In the genomic region with DNA sequence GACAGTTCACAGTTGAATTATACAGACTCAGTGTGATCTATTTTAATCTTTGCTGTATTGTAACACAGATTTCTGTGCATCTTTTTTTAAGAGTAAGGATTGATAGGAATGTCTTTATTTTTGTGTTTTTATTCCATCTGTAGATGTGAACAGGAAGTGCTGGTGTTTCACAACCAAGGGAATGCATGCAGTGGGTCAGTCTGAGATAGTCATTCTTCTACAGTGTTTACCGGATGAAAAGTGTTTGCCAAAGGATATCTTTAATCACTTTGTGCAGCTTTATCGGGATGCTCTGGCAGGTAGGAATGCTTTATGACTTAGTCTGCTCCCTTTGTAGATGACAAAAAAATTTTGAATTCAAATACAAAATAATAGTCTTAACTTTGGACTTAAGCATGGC, we compare ENCODE assay signal across 22 cellular contexts.
DNase-seq lines count a peak whose midpoint lies in the region; ATAC-seq, FAIRE-seq and TF ChIP-seq lines count a peak whose summit lies in the region.
"Had no signal": no experiment of that assay in that cellular context is flagged by ENCODE, and none has a peak within 500 bp of the region (broad histone marks: within the 10 kb centered on the region; RNA-seq: fewer than 3 reads in every experiment).

No MANE protein-coding gene starts in this region.

- H3K79me2 ChIP-seq in GM23338 (replicated peaks; ENCODE audit: insufficient read depth) (no peaks in the 10 kb centered on the region), astrocyte (ENCODE audit: insufficient read depth, low read length) (no peaks in the 10 kb centered on the region)

- no peak overlapping the region for H3K9ac ChIP-seq in astrocyte (ENCODE audit: low read length)

- FAIRE-seq in astrocyte (lab: Jason Lieb, UNC), result peak; percentile 73

- DNase-seq in GM23338 (ENCODE audit: low spot score), result no peak
- peak; percentile 71 for DNase-seq in astrocyte (ENCODE audit: low read depth)
- DNase-seq in fibroblast of mammary gland (ENCODE audit: low read depth), result peak; percentile 28
- no peak for DNase-seq in progenitor cell of endocrine pancreas (ENCODE audit: low spot score, unreplicated experiment)
- DNase-seq in stimulated activated naive B cell treated with anti-CD40 and anti-IgM and Interleukin-4, amounts not matched to agents 10 μg/mL and 1 μg/mL and 100 μg/mL, for 72 hours, result no peak
- no peak for DNase-seq in DMS153 (lab: John Stamatoyannopoulos, UW)
- DNase-seq: activated CD4-positive, CD25-positive, alpha-beta regulatory T cell treated with anti-CD3 and anti-CD28 coated beads, Interleukin-2, amount 50 U/mL, for 72 hours; activated CD8-positive, alpha-beta memory T cell treated with anti-CD3 and anti-CD28 coated beads for 24 hours; activated naive CD8-positive, alpha-beta T cell treated with anti-CD3 and anti-CD28 coated beads, Interleukin-2, amount 10 ng/mL, durations not matched to agents 7 days and 5 days; esophagus squamous epithelium; KBM-7; kidney glomerular epithelial cell; NCI-H187 treated with DMSO at 0.1 percent for 48 hours; stimulated activated CD4-positive, alpha-beta T cell treated with anti-CD3 and anti-CD28 coated beads, Interleukin-1b, Interleukin-23, amount 100 ng/mL, for 48 hours; stimulated activated naive CD8-positive, alpha-beta T cell treated with anti-CD3 and anti-CD28 coated beads, Interleukin-15, Interleukin-2, amounts not matched to agents 100 U/mL and 50 U/mL, for 24 hours; tibial artery had no signal

- no peak for ATAC-seq in GM23338
- ATAC-seq in stimulated activated naive B cell treated with anti-CD40 and anti-IgM and Interleukin-4, amounts not matched to agents 10 μg/mL and 1 μg/mL and 100 μg/mL, for 72 hours (replicated peaks), result no peak
- ATAC-seq in HG02642 (IDR thresholded peaks at IDR 0.05; ENCODE audit: poor library complexity, unreplicated experiment), result no peak
- no peak for ATAC-seq in HG03354 (IDR thresholded peaks at IDR 0.05; ENCODE audit: poor library complexity, severe bottlenecking, unreplicated experiment)
- ATAC-seq: HCT116; natural killer cell treated with Interleukin-12 subunit alpha and Interleukin-12 subunit beta and Interleukin-15 and Interleukin-18, amount 100 ng/mL, for 72 hours; stimulated activated naive CD8-positive, alpha-beta T cell treated with anti-CD3 and anti-CD28 coated beads, Interleukin-15, Interleukin-2, amounts not matched to agents 100 U/mL and 50 U/mL, for 24 hours had no signal

- no peaks in the 10 kb centered on the region for H3F3A ChIP-seq in GM23338 (replicated peaks; ENCODE audit: low read depth)

- H3K36me3 ChIP-seq in GM23338 (ENCODE audit: insufficient read depth), result no peaks in the 10 kb centered on the region
- H3K36me3 ChIP-seq in astrocyte (ENCODE audit: insufficient read depth, low read length), result no peaks in the 10 kb centered on the region

- H3K4me3 ChIP-seq in GM23338, result no peak overlapping the region
- H3K4me3 ChIP-seq in astrocyte (ENCODE audit: insufficient read depth, low read depth, low read length), result no peak overlapping the region
- H3K4me3 ChIP-seq in fibroblast of mammary gland (ENCODE audit: control insufficient read depth, low read depth, low read length), result no peak overlapping the region
- H3K4me3 ChIP-seq: cardiac muscle cell, esophagus squamous epithelium, tibial artery had no signal

- TF ChIP-seq CTCF in GM23338 (conservative IDR thresholded peaks at IDR 0.05; ENCODE audit: low read depth in 2 of 2), result no peak
- no peak for TF ChIP-seq CTCF in astrocyte (IDR thresholded peaks at IDR 0.05; ENCODE audit: insufficient read depth, low read depth, low read length)
- TF ChIP-seq CTCF in fibroblast of mammary gland (conservative IDR thresholded peaks at IDR 0.05; ENCODE audit: control insufficient read depth, insufficient read depth, low read depth, low read length), result no peak
- no peak for TF ChIP-seq CTCF in progenitor cell of endocrine pancreas (IDR thresholded peaks at IDR 0.05; ENCODE audit: unreplicated experiment)

- H3K27me3 ChIP-seq in GM23338 (ENCODE audit: insufficient read depth) (no peaks in the 10 kb centered on the region), astrocyte (ENCODE audit: insufficient read depth, low read length) (no peaks in the 10 kb centered on the region)
- H3K27me3 ChIP-seq: cardiac muscle cell, esophagus squamous epithelium, tibial artery had no signal

- H3K27ac ChIP-seq in GM23338 (ENCODE audit: low read depth), result 0 out of 2 replicates have a peak overlapping the region, but pooled peaks have one; percentile 8
- H3K27ac ChIP-seq in astrocyte (ENCODE audit: low read depth, low read length), result no peak overlapping the region
- H3K27ac ChIP-seq: cardiac muscle cell, esophagus squamous epithelium, tibial artery had no signal

- no peaks in the 10 kb centered on the region for H3K9me2 ChIP-seq in GM23338 (ENCODE audit: insufficient read depth)

- H3K4me3 Mint-ChIP-seq in GM23338 (no peak overlapping the region), astrocyte (ENCODE audit: unreplicated experiment) (no peak overlapping the region), progenitor cell of endocrine pancreas (ENCODE audit: low read depth) (no peak overlapping the region)
- H3K4me3 Mint-ChIP-seq in stimulated activated naive B cell treated with anti-CD40 and anti-IgM and Interleukin-4, amounts not matched to agents 10 μg/mL and 1 μg/mL and 100 μg/mL, for 72 hours, result no peak overlapping the region
- H3K4me3 Mint-ChIP-seq: activated naive CD8-positive, alpha-beta T cell treated with anti-CD3 and anti-CD28 coated beads, Interleukin-2, amount 10 ng/mL, durations not matched to agents 7 days and 5 days; memory B cell; natural killer cell treated with Interleukin-12 subunit alpha and Interleukin-12 subunit beta and Interleukin-15 and Interleukin-18, amount 100 ng/mL, for 72 hours had no signal

- 0 out of 2 replicates have a peak, but pooled peaks cover 3% of the 10 kb centered on the region for H3K4me1 ChIP-seq in GM23338 (ENCODE audit: insufficient read depth)
- no peaks in the 10 kb centered on the region for H3K4me1 ChIP-seq in astrocyte (ENCODE audit: insufficient read depth, low read length)
- H3K4me1 ChIP-seq: esophagus squamous epithelium, tibial artery had no signal

- H3K4me2 ChIP-seq in GM23338 (no peak overlapping the region), astrocyte (ENCODE audit: low read length) (no peak overlapping the region)

- no peaks in the 10 kb centered on the region for H4K20me1 ChIP-seq in GM23338 (replicated peaks; ENCODE audit: insufficient read depth)
- H4K20me1 ChIP-seq in astrocyte (ENCODE audit: insufficient read depth, low read length), result no peaks in the 10 kb centered on the region

- H2AFZ ChIP-seq in GM23338 (no peak overlapping the region), astrocyte (ENCODE audit: low read depth, low read length) (no peak overlapping the region)

- no peaks in the 10 kb centered on the region for H3K9me3 Mint-ChIP-seq in GM23338
- no peaks in the 10 kb centered on the region for H3K9me3 Mint-ChIP-seq in astrocyte (ENCODE audit: unreplicated experiment)
- no peaks in the 10 kb centered on the region for H3K9me3 Mint-ChIP-seq in progenitor cell of endocrine pancreas (ENCODE audit: low read depth)
- no peaks in the 10 kb centered on the region for H3K9me3 Mint-ChIP-seq in stimulated activated naive B cell treated with anti-CD40 and anti-IgM and Interleukin-4, amounts not matched to agents 10 μg/mL and 1 μg/mL and 100 μg/mL, for 72 hours
- H3K9me3 Mint-ChIP-seq: activated naive CD8-positive, alpha-beta T cell treated with anti-CD3 and anti-CD28 coated beads, Interleukin-2, amount 10 ng/mL, durations not matched to agents 7 days and 5 days; memory B cell; natural killer cell treated with Interleukin-12 subunit alpha and Interleukin-12 subunit beta and Interleukin-15 and Interleukin-18, amount 100 ng/mL, for 72 hours had no signal

- no peaks in the 10 kb centered on the region for H3K9me3 ChIP-seq in astrocyte (ENCODE audit: insufficient read depth, low read depth, low read length)
- H3K9me3 ChIP-seq: esophagus squamous epithelium, tibial artery had no signal

- peaks cover 10% of the 10 kb centered on the region; the same call in 2 of the 3 replicates for H3K4me1 Mint-ChIP-seq in GM23338
- H3K4me1 Mint-ChIP-seq in astrocyte (ENCODE audit: low read depth, unreplicated experiment), result peaks cover 2% of the 10 kb centered on the region
- H3K4me1 Mint-ChIP-seq in progenitor cell of endocrine pancreas (ENCODE audit: low read depth), result peaks cover 5% of the 10 kb centered on the region
- no peaks in the 10 kb centered on the region for H3K4me1 Mint-ChIP-seq in stimulated activated naive B cell treated with anti-CD40 and anti-IgM and Interleukin-4, amounts not matched to agents 10 μg/mL and 1 μg/mL and 100 μg/mL, for 72 hours
- H3K4me1 Mint-ChIP-seq: activated naive CD8-positive, alpha-beta T cell treated with anti-CD3 and anti-CD28 coated beads, Interleukin-2, amount 10 ng/mL, durations not matched to agents 7 days and 5 days; memory B cell had no signal

- no peak overlapping the region for H3K27ac Mint-ChIP-seq in GM23338
- no peak overlapping the region for H3K27ac Mint-ChIP-seq in astrocyte (ENCODE audit: unreplicated experiment)
- H3K27ac Mint-ChIP-seq in progenitor cell of endocrine pancreas, result peak overlapping the region; percentile 17
- no peak overlapping the region for H3K27ac Mint-ChIP-seq in stimulated activated naive B cell treated with anti-CD40 and anti-IgM and Interleukin-4, amounts not matched to agents 10 μg/mL and 1 μg/mL and 100 μg/mL, for 72 hours
- H3K27ac Mint-ChIP-seq: activated naive CD8-positive, alpha-beta T cell treated with anti-CD3 and anti-CD28 coated beads, Interleukin-2, amount 10 ng/mL, durations not matched to agents 7 days and 5 days; memory B cell; natural killer cell treated with Interleukin-12 subunit alpha and Interleukin-12 subunit beta and Interleukin-15 and Interleukin-18, amount 100 ng/mL, for 72 hours had no signal

- H3K27me3 Mint-ChIP-seq in GM23338 (ENCODE audit: insufficient read depth, low read depth, poor library complexity) (no peaks in the 10 kb centered on the region), astrocyte (ENCODE audit: low read depth, unreplicated experiment) (no peaks in the 10 kb centered on the region), progenitor cell of endocrine pancreas (no peaks in the 10 kb centered on the region)
- H3K27me3 Mint-ChIP-seq in stimulated activated naive B cell treated with anti-CD40 and anti-IgM and Interleukin-4, amounts not matched to agents 10 μg/mL and 1 μg/mL and 100 μg/mL, for 72 hours, result no peaks in the 10 kb centered on the region
- H3K27me3 Mint-ChIP-seq: activated naive CD8-positive, alpha-beta T cell treated with anti-CD3 and anti-CD28 coated beads, Interleukin-2, amount 10 ng/mL, durations not matched to agents 7 days and 5 days; natural killer cell treated with Interleukin-12 subunit alpha and Interleukin-12 subunit beta and Interleukin-15 and Interleukin-18, amount 100 ng/mL, for 72 hours had no signal

- H3K36me3 Mint-ChIP-seq in GM23338 (ENCODE audit: low read depth), result no peaks in the 10 kb centered on the region
- H3K36me3 Mint-ChIP-seq in astrocyte (ENCODE audit: low read depth, unreplicated experiment), result no peaks in the 10 kb centered on the region
- peaks cover 13% of the 10 kb centered on the region for H3K36me3 Mint-ChIP-seq in progenitor cell of endocrine pancreas (ENCODE audit: insufficient read depth)
- peaks cover 4% of the 10 kb centered on the region in 2 donors for H3K36me3 Mint-ChIP-seq in stimulated activated naive B cell treated with anti-CD40 and anti-IgM and Interleukin-4, amounts not matched to agents 10 μg/mL and 1 μg/mL and 100 μg/mL, for 72 hours
- H3K36me3 Mint-ChIP-seq: activated naive CD8-positive, alpha-beta T cell treated with anti-CD3 and anti-CD28 coated beads, Interleukin-2, amount 10 ng/mL, durations not matched to agents 7 days and 5 days; natural killer cell treated with Interleukin-12 subunit alpha and Interleukin-12 subunit beta and Interleukin-15 and Interleukin-18, amount 100 ng/mL, for 72 hours had no signal

Comparison
In these comparisons a context has a peak if more than half of its experiments do, and no peak if none do; other contexts are left out.
1. DNase-seq: peak in astrocyte (single experiment) and fibroblast of mammary gland (single experiment); none in GM23338 (single experiment), progenitor cell of endocrine pancreas (single experiment), stimulated activated naive B cell treated with anti-CD40 and anti-IgM and Interleukin-4, amounts not matched to agents 10 μg/mL and 1 μg/mL and 100 μg/mL, for 72 hours (single experiment) and DMS153 (single experiment).